In the genomic region with DNA sequence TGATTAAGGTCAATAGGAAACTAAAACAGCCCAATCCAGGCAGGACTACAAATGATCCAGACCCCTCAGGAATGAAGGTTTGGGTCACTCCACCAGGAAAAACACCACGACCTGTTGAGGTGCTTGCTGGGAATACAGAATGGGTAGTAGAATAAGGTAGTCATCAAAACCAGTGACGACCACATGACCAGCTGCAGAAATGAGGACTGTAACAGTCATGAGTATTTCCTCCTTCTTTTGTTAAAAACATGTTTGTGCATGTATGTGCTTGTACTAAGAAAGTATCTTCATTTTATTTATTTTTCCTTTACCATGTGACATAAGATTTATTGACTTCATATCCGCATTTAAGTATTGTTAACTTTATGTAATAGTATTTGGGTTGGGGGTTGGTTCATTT, we compare ENCODE assay signal across 34 cellular contexts.
"Had no signal": no experiment of that assay in that cellular context is flagged by ENCODE, and none has a peak within 500 bp of the region (broad histone marks: within the 10 kb centered on the region; RNA-seq: fewer than 3 reads in every experiment).

No MANE protein-coding gene starts in this region.

- H3K36me3 ChIP-seq: MG63 had no signal

- H3K4me3 ChIP-seq: MG63 had no signal

- DNase-seq: Kasumi-1, MG63, MM.1S, MV-4-11, NCI-H1048, NCI-H1092, NCI-H1092 treated with DMSO at 0.1 percent for 48 hours, NCI-H1105, NCI-H1105 treated with DMSO at 0.1 percent for 48 hours, NCI-H1417, NCI-H1417 treated with DMSO at 0.1 percent for 48 hours, NCI-H1436, NCI-H1436 treated with DMSO at 0.1 percent for 48 hours, NCI-H146, NCI-H1694, NCI-H1694 treated with DMSO at 0.1 percent for 48 hours, NCI-H187, NCI-H187 treated with DMSO at 0.1 percent for 48 hours, NCI-H1930, NCI-H2029, NCI-H2029 treated with DMSO at 0.1 percent for 48 hours, NCI-H2081, NCI-H2081 treated with DMSO at 0.1 percent for 48 hours, NCI-H2107, NCI-H2171, NCI-H2171 treated with DMSO at 0.1 percent for 48 hours, NCI-H2227 treated with DMSO at 0.1 percent for 48 hours, NCI-H226, NCI-H345, NCI-H446, NCI-H446 treated with DMSO at 0.1 percent for 48 hours, NCI-H510A, NCI-H510A treated with DMSO at 0.1 percent for 48 hours had no signal

- H3K27me3 ChIP-seq: MG63 had no signal

- H3K27ac ChIP-seq: KMS-11 had no signal
